ENCODE assay signal across 30 cellular contexts in genomic region chr1:174949645-174950044, GRCh38.
"Had no signal": no experiment of that assay in that cellular context is flagged by ENCODE, and none has a peak within 500 bp of the region (broad histone marks: within the 10 kb centered on the region; RNA-seq: fewer than 3 reads in every experiment).

No MANE protein-coding gene starts in this region.

- H3K9me3 Mint-ChIP-seq: activated B cell treated with CpG ODN at 0.5 μM for 24 hours; activated CD8-positive, alpha-beta T cell treated with anti-CD3 and anti-CD28 coated beads for 36 hours; activated T-cell treated with anti-CD3 and anti-CD28 coated beads, Interleukin-2, amount 50 U/mL, for 4 hours; activated T-helper 17 cell treated with anti-CD3 and anti-CD28 coated beads, Interleukin-2, amount 50 U/mL, for 72 hours; T-helper 2 cell treated with Interferon-gamma antibody and Interleukin-4, amounts not matched to agents 5 μg/mL and 100 μg/mL, for 36 hours had no signal

- DNase-seq: activated B cell treated with CpG ODN at 0.5 μM for 24 hours; activated CD4-positive, alpha-beta T cell treated with anti-CD3 and anti-CD28 coated beads for 48 hours; activated CD4-positive, alpha-beta T cell treated with anti-CD3 and anti-CD28 coated beads, Interleukin-2, amount 50 U/mL, for 1 hour; activated CD4-positive, alpha-beta T cell treated with anti-CD3 and anti-CD28 coated beads, Interleukin-2, amount 50 U/mL, for 48 hours; activated CD8-positive, alpha-beta memory T cell treated with anti-CD3 and anti-CD28 coated beads for 24 hours; activated CD8-positive, alpha-beta T cell treated with anti-CD3 and anti-CD28 coated beads for 36 hours; activated effector memory CD4-positive, alpha-beta T cell treated with Interleukin-2 at 50 U/mL for 16 hours; activated gamma-delta T cell treated with Interleukin-2 at 50 U/mL for 16 hours; activated naive CD4-positive, alpha-beta T cell treated with anti-CD3 and anti-CD28 coated beads, Interleukin-2, amount 50 U/mL, for 16 hours; activated naive CD4-positive, alpha-beta T cell treated with Interleukin-2 at 50 U/mL for 16 hours; activated T-cell treated with anti-CD3 and anti-CD28 coated beads, Interleukin-2, amount 50 U/mL, for 4 hours; amniotic stem cell; anterior cingulate cortex; brain microvascular endothelial cell; cortex of kidney; effector CD4-positive, alpha-beta T cell; foreskin fibroblast; gastrocnemius medialis; glutamatergic neuron; heart left ventricle; T-helper 1 cell; T-helper 17 cell; T1000; WERI-Rb-1 had no signal

- H3K36me3 ChIP-seq: brain microvascular endothelial cell, gastrocnemius medialis, heart left ventricle, WERI-Rb-1 had no signal

- H3K4me3 Mint-ChIP-seq: activated B cell treated with CpG ODN at 0.5 μM for 24 hours; activated CD8-positive, alpha-beta T cell treated with anti-CD3 and anti-CD28 coated beads for 36 hours; activated naive CD8-positive, alpha-beta T cell; activated T-cell treated with anti-CD3 and anti-CD28 coated beads, Interleukin-2, amount 50 U/mL, for 4 hours; activated T-helper 17 cell treated with anti-CD3 and anti-CD28 coated beads, Interleukin-2, amount 50 U/mL, for 72 hours; T-helper 17 cell; T-helper 2 cell treated with Interferon-gamma antibody and Interleukin-4, amounts not matched to agents 5 μg/mL and 100 μg/mL, for 36 hours had no signal

- H3K4me3 ChIP-seq: gastrocnemius medialis, heart left ventricle had no signal

- H3K27me3 ChIP-seq: brain microvascular endothelial cell, gastrocnemius medialis, heart left ventricle had no signal

- H3K9me3 ChIP-seq: gastrocnemius medialis, heart left ventricle had no signal

- H3K27ac Mint-ChIP-seq: activated CD8-positive, alpha-beta T cell treated with anti-CD3 and anti-CD28 coated beads for 36 hours; activated naive CD8-positive, alpha-beta T cell; activated T-helper 17 cell treated with anti-CD3 and anti-CD28 coated beads, Interleukin-2, amount 50 U/mL, for 72 hours; T-helper 2 cell treated with Interferon-gamma antibody and Interleukin-4, amounts not matched to agents 5 μg/mL and 100 μg/mL, for 36 hours had no signal

- H3K27me3 Mint-ChIP-seq: activated B cell treated with CpG ODN at 0.5 μM for 24 hours; activated CD8-positive, alpha-beta T cell treated with anti-CD3 and anti-CD28 coated beads for 36 hours; activated naive CD8-positive, alpha-beta T cell; activated T-helper 17 cell treated with anti-CD3 and anti-CD28 coated beads, Interleukin-2, amount 50 U/mL, for 72 hours; T-helper 17 cell had no signal

- H3K4me1 ChIP-seq: gastrocnemius medialis had no signal

- ATAC-seq: activated CD4-positive, CD25-positive, alpha-beta regulatory T cell treated with anti-CD3 and anti-CD28 coated beads, Interleukin-2, amount 50 U/mL, for 24 hours; activated CD8-positive, alpha-beta T cell treated with anti-CD3 and anti-CD28 coated beads for 36 hours; activated T-cell treated with anti-CD3 and anti-CD28 coated beads, Interleukin-2, amount 50 U/mL, for 4 hours; activated T-helper 17 cell treated with anti-CD3 and anti-CD28 coated beads, Interleukin-2, amount 50 U/mL, for 72 hours; esophagus mucosa; gastrocnemius medialis; heart left ventricle; T-helper 17 cell had no signal

- H3K27ac ChIP-seq: brain microvascular endothelial cell, epithelial cell of prostate, gastrocnemius medialis, heart left ventricle, WERI-Rb-1 had no signal
